Comparison of ENCODE assay signal across 29 cellular contexts in the genomic region with DNA sequence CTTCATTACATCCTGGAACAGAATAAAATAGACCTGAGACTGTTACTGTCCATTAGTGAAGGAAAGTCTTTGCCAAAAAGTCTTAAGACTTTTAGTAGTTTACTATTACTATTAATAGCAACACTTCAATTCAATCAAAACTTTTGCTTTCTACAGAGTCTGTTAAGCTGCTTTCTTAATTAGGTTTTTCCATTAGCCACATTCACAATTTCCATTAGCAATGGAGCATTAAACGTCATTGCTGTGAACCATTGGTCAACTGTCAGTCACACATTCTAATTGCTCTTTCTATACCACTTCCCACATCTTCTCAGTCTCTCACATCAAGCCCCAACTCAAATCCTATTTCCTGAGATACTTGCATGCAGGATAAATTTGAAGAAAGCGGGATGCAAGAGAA.
"Had no signal": no experiment of that assay in that cellular context is flagged by ENCODE, and none has a peak within 500 bp of the region (broad histone marks: within the 10 kb centered on the region; RNA-seq: fewer than 3 reads in every experiment).

No MANE protein-coding gene starts in this region.

- ATAC-seq: effector memory CD8-positive, alpha-beta T cell; esophagus mucosa; foreskin keratinocyte; gastrocnemius medialis; gastroesophageal sphincter; heart left ventricle; heart right ventricle had no signal

- DNase-seq: colonic mucosa; cortex of kidney; dermis blood vessel endothelial cell; dorsolateral prefrontal cortex; effector CD4-positive, alpha-beta T cell; effector CD8-positive, alpha-beta T cell; effector memory CD4-positive, alpha-beta T cell; effector memory CD8-positive, alpha-beta T cell; endodermal cell; erythroblast; esophagus squamous epithelium; foreskin fibroblast; foreskin keratinocyte; foreskin melanocyte; gastrocnemius medialis; glutamatergic neuron; head of caudate nucleus; heart left ventricle; heart right ventricle had no signal

- H3K36me3 ChIP-seq: colonic mucosa, esophagus muscularis mucosa, esophagus squamous epithelium, gastrocnemius medialis, gastroesophageal sphincter, heart left ventricle, heart right ventricle had no signal

- H3K9me3 ChIP-seq: colonic mucosa, esophagus muscularis mucosa, gastrocnemius medialis, gastroesophageal sphincter, heart left ventricle, heart right ventricle had no signal

- H3K9me3 Mint-ChIP-seq: dendritic cell treated with granulocyte-macrophage colony-stimulating factor and Interleukin-4, amounts not matched to agents 40 ng/mL and 50 ng/mL, for 4 days; endodermal cell had no signal

- H3K27ac Mint-ChIP-seq: dendritic cell treated with granulocyte-macrophage colony-stimulating factor and Interleukin-4, amounts not matched to agents 40 ng/mL and 50 ng/mL, for 4 days; effector memory CD8-positive, alpha-beta T cell; endodermal cell had no signal

- H3K4me3 Mint-ChIP-seq: dendritic cell treated with granulocyte-macrophage colony-stimulating factor and Interleukin-4, amounts not matched to agents 40 ng/mL and 50 ng/mL, for 4 days; effector memory CD8-positive, alpha-beta T cell; endodermal cell had no signal

- FAIRE-seq: colon, endometrium, endothelial cell of umbilical vein, frontal cortex had no signal

- H3K27me3 Mint-ChIP-seq: dendritic cell treated with granulocyte-macrophage colony-stimulating factor and Interleukin-4, amounts not matched to agents 40 ng/mL and 50 ng/mL, for 4 days; effector memory CD8-positive, alpha-beta T cell had no signal

- H3K27ac ChIP-seq: colonic mucosa, coronary artery, dorsolateral prefrontal cortex, epithelial cell of prostate, esophagus muscularis mucosa, esophagus squamous epithelium, foreskin keratinocyte, gastrocnemius medialis, gastroesophageal sphincter, heart left ventricle, heart right ventricle had no signal

- H3K4me1 ChIP-seq: colonic mucosa, esophagus muscularis mucosa, esophagus squamous epithelium, foreskin keratinocyte, gastrocnemius medialis, gastroesophageal sphincter, heart left ventricle, heart right ventricle had no signal

- H3K27me3 ChIP-seq: colonic mucosa, dorsolateral prefrontal cortex, esophagus muscularis mucosa, esophagus squamous epithelium, foreskin keratinocyte, gastrocnemius medialis, gastroesophageal sphincter, heart left ventricle, heart right ventricle had no signal

- H3K4me3 ChIP-seq: colonic mucosa, coronary artery, dorsolateral prefrontal cortex, esophagus muscularis mucosa, esophagus squamous epithelium, gastrocnemius medialis, gastroesophageal sphincter, heart left ventricle, heart right ventricle had no signal
